8 cellular contexts compared by ENCODE assay signal in genomic region chr10:72297281-72297967, GRCh38. TPM values are rescaled to one million over a fixed set of nuclear protein-coding genes. Genes with fewer than 3 reads are reported as not detected.
DNase-seq lines count a peak whose midpoint lies in the region; ATAC-seq and TF ChIP-seq lines count a peak whose summit lies in the region.

No MANE protein-coding gene starts in this region.

- H3K27me3 Mint-ChIP-seq in naive B cell, result no peaks in the 10 kb centered on the region
- H3K27me3 Mint-ChIP-seq in stimulated activated naive B cell treated with anti-CD40 and anti-IgM and Interleukin-4, amounts not matched to agents 10 μg/mL and 1 μg/mL and 100 μg/mL, for 72 hours, result no peaks in the 10 kb centered on the region

- H3K9me3 Mint-ChIP-seq in naive B cell, result no peaks in the 10 kb centered on the region
- peaks cover 0 to 2% of the 10 kb centered on the region in 2 donors for H3K9me3 Mint-ChIP-seq in stimulated activated naive B cell treated with anti-CD40 and anti-IgM and Interleukin-4, amounts not matched to agents 10 μg/mL and 1 μg/mL and 100 μg/mL, for 72 hours

- TF ChIP-seq CTCF in GM10266 (IDR thresholded peaks at IDR 0.05; ENCODE audit: control insufficient read depth, insufficient read depth, low read depth, missing control alignments), result no peak
- TF ChIP-seq CTCF in epithelial cell of proximal tubule (conservative IDR thresholded peaks at IDR 0.05; ENCODE audit: low read depth, low read length), result no peak

- ATAC-seq in HG02610 (IDR thresholded peaks at IDR 0.05; ENCODE audit: unreplicated experiment), result peak; percentile 54
- peak; percentile 77 to 80 for ATAC-seq in naive B cell (ENCODE audit: low read depth in 2 of 2)
- ATAC-seq in stimulated activated naive B cell treated with anti-CD40 and anti-IgM and Interleukin-4, amounts not matched to agents 10 μg/mL and 1 μg/mL and 100 μg/mL, for 72 hours (replicated peaks), result peak; percentile 72 to 81

- peaks cover 40 to 70% (median 68%) of the 10 kb centered on the region in 3 donors for H3K4me1 Mint-ChIP-seq in naive B cell
- peaks cover 55 to 82% of the 10 kb centered on the region in 2 donors for H3K4me1 Mint-ChIP-seq in stimulated activated naive B cell treated with anti-CD40 and anti-IgM and Interleukin-4, amounts not matched to agents 10 μg/mL and 1 μg/mL and 100 μg/mL, for 72 hours

- peak; percentile 88 for DNase-seq in GM10266 (ENCODE audit: extremely low spot score)
- DNase-seq in NK-92 treated with Interleukin-12 subunit alpha and Interleukin-12 subunit beta, amount 100 ng/mL, for 24 hours (lab: John Stamatoyannopoulos, UW), result peak; percentile 94
- DNase-seq in activated CD8-positive, alpha-beta memory T cell treated with anti-CD3 and anti-CD28 coated beads, Interleukin-2, amount 50 U/mL, for 24 hours (ENCODE audit: extremely low read depth), result peak; percentile 92
- no peak for DNase-seq in epithelial cell of proximal tubule (ENCODE audit: low read depth)
- DNase-seq in naive B cell, result peak; percentile 98
- peak; percentile 98 for DNase-seq in stimulated activated naive B cell treated with anti-CD40 and anti-IgM and Interleukin-4, amounts not matched to agents 10 μg/mL and 1 μg/mL and 100 μg/mL, for 72 hours
- DNase-seq in NCI-H1105 (lab: John Stamatoyannopoulos, UW), result no peak

- H3K4me3 Mint-ChIP-seq in naive B cell, result peak overlapping the region; percentile 78 to 95 (median 92)
- peak overlapping the region; percentile 79 to 82 for H3K4me3 Mint-ChIP-seq in stimulated activated naive B cell treated with anti-CD40 and anti-IgM and Interleukin-4, amounts not matched to agents 10 μg/mL and 1 μg/mL and 100 μg/mL, for 72 hours

- H3K36me3 Mint-ChIP-seq in naive B cell, result no peaks in the 10 kb centered on the region
- peaks cover 3 to 8% of the 10 kb centered on the region in 2 donors for H3K36me3 Mint-ChIP-seq in stimulated activated naive B cell treated with anti-CD40 and anti-IgM and Interleukin-4, amounts not matched to agents 10 μg/mL and 1 μg/mL and 100 μg/mL, for 72 hours

- H3K4me3 ChIP-seq in epithelial cell of proximal tubule (ENCODE audit: low read depth, low read length), result peak overlapping the region; percentile 55

- peak overlapping the region; percentile 100 for H3K27ac Mint-ChIP-seq in naive B cell
- peak overlapping the region; percentile 100 for H3K27ac Mint-ChIP-seq in stimulated activated naive B cell treated with anti-CD40 and anti-IgM and Interleukin-4, amounts not matched to agents 10 μg/mL and 1 μg/mL and 100 μg/mL, for 72 hours

RNA-seq across cellular contexts. Expression of gene DDIT4, which starts 23.7 kb away (rescaled TPM):
- total RNA-seq in epithelial cell of proximal tubule, result 33.6 and 122 TPM in 2 replicates
- polyA plus RNA-seq in naive B cell (ENCODE audit: low read depth in 6 of 6), result 100 to 1,000 TPM in 1 of 6 donors, 10 to 100 TPM in 5; 22.6 to 124 (median 78.2) TPM

RNA-seq across cellular contexts. Expression of gene DNAJB12, which starts 57.3 kb away (rescaled TPM):
- 25.0 and 29.8 TPM in 2 replicates for total RNA-seq in epithelial cell of proximal tubule
- polyA plus RNA-seq in naive B cell (ENCODE audit: low read depth in 6 of 6), result 10 to 100 TPM; 15.7 to 28.4 (median 18.6) TPM

Comparison
In these comparisons a context has a peak if more than half of its experiments do, and no peak if none do; other contexts are left out.
1. DNase-seq: peak in GM10266 (single experiment), NK-92 treated with Interleukin-12 subunit alpha and Interleukin-12 subunit beta, amount 100 ng/mL, for 24 hours (single experiment), activated CD8-positive, alpha-beta memory T cell treated with anti-CD3 and anti-CD28 coated beads, Interleukin-2, amount 50 U/mL, for 24 hours (single experiment), naive B cell (single experiment) and stimulated activated naive B cell treated with anti-CD40 and anti-IgM and Interleukin-4, amounts not matched to agents 10 μg/mL and 1 μg/mL and 100 μg/mL, for 72 hours (single experiment); none in epithelial cell of proximal tubule (single experiment) and NCI-H1105 (single experiment).
2. Peak in every context shown above with its lines, with median percentiles within 50 percentile points of each other: ATAC-seq.